In the genomic region with DNA sequence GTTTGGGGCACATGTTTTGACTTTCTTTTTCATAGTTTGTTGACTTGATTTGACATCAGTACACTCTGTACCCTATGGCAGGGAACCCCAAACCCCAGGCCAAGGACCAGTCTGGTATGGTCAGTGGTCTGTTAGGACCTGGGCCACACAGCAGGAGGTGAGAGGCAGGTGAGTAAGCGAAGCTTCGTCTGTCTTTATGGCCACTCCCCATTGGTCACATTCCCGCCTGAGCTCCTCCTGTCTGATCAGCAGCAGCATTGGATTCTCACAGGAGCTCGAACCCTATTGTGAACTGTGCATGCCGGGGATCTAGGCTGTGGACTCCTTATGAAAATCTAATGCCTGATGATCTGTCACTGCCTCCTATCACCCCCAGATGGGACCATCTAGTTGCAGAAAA, we compare ENCODE assay signal across 10 cellular contexts.
"Had no signal": no experiment of that assay in that cellular context is flagged by ENCODE, and none has a peak within 500 bp of the region (broad histone marks: within the 10 kb centered on the region; RNA-seq: fewer than 3 reads in every experiment).

No MANE protein-coding gene starts in this region.

- H3K9me3 ChIP-seq: HAP-1 had no signal

- H3K4me3 ChIP-seq: GM23248, HAP-1, K562 had no signal

- H3K4me1 ChIP-seq: HAP-1 had no signal

- H3K4me3 Mint-ChIP-seq: HFFc6 had no signal

- H3K27ac ChIP-seq: GM23248, HL-60 had no signal

- H3K36me3 ChIP-seq: HAP-1 had no signal

- ATAC-seq: HCT116, K562 had no signal

- H3K27ac Mint-ChIP-seq: HFFc6 had no signal

- H3K9me3 Mint-ChIP-seq: HFFc6 had no signal

- DNase-seq: GM23248, GOT3, H7, HFFc6, IMR-90, KG1 had no signal
